Comparison of ENCODE assay signal across 23 cellular contexts in genomic region chr19:56324425-56324824, GRCh38. TPM values are rescaled to one million over a fixed set of nuclear protein-coding genes. Genes with fewer than 3 reads are reported as not detected.
"Had no signal": no experiment of that assay in that cellular context is flagged by ENCODE, and none has a peak within 500 bp of the region (broad histone marks: within the 10 kb centered on the region; RNA-seq: fewer than 3 reads in every experiment).

No MANE protein-coding gene starts in this region.

- H3K27ac ChIP-seq: hepatocyte, upper lobe of left lung had no signal

- H3K4me1 ChIP-seq: upper lobe of left lung had no signal

- DNase-seq: activated CD4-positive, alpha-beta T cell treated with anti-CD3 and anti-CD28 coated beads, Interleukin-2, amount 50 U/mL, for 4 hours; activated CD8-positive, alpha-beta memory T cell treated with anti-CD3 and anti-CD28 coated beads for 24 hours; activated CD8-positive, alpha-beta memory T cell treated with anti-CD3 and anti-CD28 coated beads, Interleukin-2, amount 50 U/mL, for 4 hours; activated T-cell treated with anti-CD3 and anti-CD28 coated beads, Interleukin-2, amount 50 U/mL, for 24 hours; aorta; caudate nucleus; effector memory CD8-positive, alpha-beta T cell; foreskin melanocyte; retina; stimulated activated CD4-positive, alpha-beta T cell treated with anti-CD3 and anti-CD28 coated beads, Interleukin-4, amount 100 ng/mL, for 24 hours; stimulated activated naive CD8-positive, alpha-beta T cell treated with anti-CD3 and anti-CD28 coated beads, Interleukin-15, Interleukin-2, amounts not matched to agents 100 U/mL and 50 U/mL, for 24 hours; T-helper 17 cell; upper lobe of left lung had no signal

- H2AFZ ChIP-seq: hepatocyte had no signal

- H3K79me2 ChIP-seq: hepatocyte had no signal

- H3K4me3 ChIP-seq: hepatocyte, upper lobe of left lung had no signal

- H3K36me3 ChIP-seq: upper lobe of left lung had no signal

- H3K4me2 ChIP-seq: hepatocyte had no signal

- FAIRE-seq: endothelial cell of umbilical vein had no signal

- ATAC-seq: activated naive CD4-positive, alpha-beta T cell treated with anti-CD3 and anti-CD28 coated beads, Interleukin-2, amount 50 U/mL, for 72 hours; activated T-helper 17 cell treated with anti-CD3 and anti-CD28 coated beads, Interleukin-2, amount 50 U/mL, for 72 hours; effector memory CD8-positive, alpha-beta T cell; esophagus mucosa; natural killer cell treated with Interleukin-12 subunit alpha and Interleukin-12 subunit beta and Interleukin-15 and Interleukin-18, amount 100 ng/mL, for 72 hours; stimulated activated naive CD8-positive, alpha-beta T cell treated with anti-CD3 and anti-CD28 coated beads, Interleukin-15, Interleukin-2, amounts not matched to agents 100 U/mL and 50 U/mL, for 24 hours; T-helper 17 cell; WTC11 had no signal

- H3K9me3 ChIP-seq: upper lobe of left lung had no signal

- H3K27me3 ChIP-seq: hepatocyte, upper lobe of left lung had no signal

RNA-seq across cellular contexts. Expression of gene EDDM13, which starts 51.9 kb away (rescaled TPM):
- total RNA-seq: aorta, endothelial cell of umbilical vein, hepatocyte, liver, osteocyte, progenitor cell of endocrine pancreas, T-helper 17 cell, WTC11 had no signal
- polyA plus RNA-seq: aorta, hepatocyte had no signal
